33 cellular contexts compared by ENCODE assay signal in genomic region chr5:178267245-178267644, GRCh38.
"Had no signal": no experiment of that assay in that cellular context is flagged by ENCODE, and none has a peak within 500 bp of the region (broad histone marks: within the 10 kb centered on the region; RNA-seq: fewer than 3 reads in every experiment).

No MANE protein-coding gene starts in this region.

- H3K4me3 ChIP-seq: ascending aorta, breast epithelium, cardiac muscle cell, coronary artery, dorsolateral prefrontal cortex, gastrocnemius medialis had no signal

- ATAC-seq: activated CD4-positive, CD25-positive, alpha-beta regulatory T cell treated with anti-CD3 and anti-CD28 coated beads, Interleukin-2, amount 50 U/mL, for 24 hours; activated CD8-positive, alpha-beta T cell treated with anti-CD3 and anti-CD28 coated beads for 36 hours; activated naive CD4-positive, alpha-beta T cell treated with anti-CD3 and anti-CD28 coated beads, Interleukin-2, amount 50 U/mL, for 72 hours; activated T-cell treated with anti-CD3 and anti-CD28 coated beads, Interleukin-2, amount 50 U/mL, for 72 hours; esophagus mucosa; T-cell had no signal

- H3K27me3 Mint-ChIP-seq: activated B cell treated with CpG ODN at 0.5 μM for 24 hours; activated CD8-positive, alpha-beta T cell treated with anti-CD3 and anti-CD28 coated beads for 36 hours; central memory CD8-positive, alpha-beta T cell had no signal

- H3K9me3 ChIP-seq: ascending aorta, breast epithelium, gastrocnemius medialis had no signal

- DNase-seq: activated B cell treated with CpG ODN at 0.5 μM for 24 hours; activated CD4-positive, alpha-beta T cell treated with anti-CD3 and anti-CD28 coated beads for 48 hours; activated CD4-positive, alpha-beta T cell treated with anti-CD3 and anti-CD28 coated beads, Interleukin-2, amount 50 U/mL, for 1 hour; activated CD4-positive, alpha-beta T cell treated with anti-CD3 and anti-CD28 coated beads, Interleukin-2, amount 50 U/mL, for 48 hours; activated CD8-positive, alpha-beta memory T cell treated with anti-CD3 and anti-CD28 coated beads for 24 hours; activated CD8-positive, alpha-beta T cell treated with anti-CD3 and anti-CD28 coated beads for 36 hours; activated gamma-delta T cell; activated naive CD4-positive, alpha-beta T cell; activated naive CD4-positive, alpha-beta T cell treated with anti-CD3 and anti-CD28 coated beads, Interleukin-2, amount 10 ng/mL, durations not matched to agents 7 days and 5 days; activated naive CD8-positive, alpha-beta T cell treated with anti-CD3 and anti-CD28 coated beads, Interleukin-2, amount 10 ng/mL, durations not matched to agents 7 days and 5 days; activated T-cell treated with anti-CD3 and anti-CD28 coated beads, Interleukin-2, amount 50 U/mL, for 1 hour; activated T-cell treated with anti-CD3 and anti-CD28 coated beads, Interleukin-2, amount 50 U/mL, for 72 hours; dorsolateral prefrontal cortex; effector memory CD4-positive, alpha-beta T cell; endodermal cell; foreskin fibroblast; gastrocnemius medialis; SW 1271; T-cell; T1000; WERI-Rb-1 had no signal

- H3K27ac ChIP-seq: ascending aorta, breast epithelium, cardiac muscle cell, coronary artery, dorsolateral prefrontal cortex, gastrocnemius medialis, WERI-Rb-1 had no signal

- H3K36me3 Mint-ChIP-seq: activated naive CD4-positive, alpha-beta T cell treated with anti-CD3 and anti-CD28 coated beads, Interleukin-2, amount 10 ng/mL, durations not matched to agents 7 days and 5 days; activated naive CD4-positive, alpha-beta T cell treated with anti-CD3 and anti-CD28 coated beads, Interleukin-2, amount 50 U/mL, for 72 hours; activated naive CD8-positive, alpha-beta T cell treated with anti-CD3 and anti-CD28 coated beads, Interleukin-2, amount 10 ng/mL, durations not matched to agents 7 days and 5 days; brain; T-cell had no signal

- H3K27me3 ChIP-seq: ascending aorta, cardiac muscle cell, dorsolateral prefrontal cortex, gastrocnemius medialis had no signal

- H3K4me1 Mint-ChIP-seq: activated B cell treated with CpG ODN at 0.5 μM for 24 hours; activated naive CD4-positive, alpha-beta T cell treated with anti-CD3 and anti-CD28 coated beads, Interleukin-2, amount 10 ng/mL, durations not matched to agents 7 days and 5 days; brain; central memory CD8-positive, alpha-beta T cell; T-cell had no signal

- H3K4me3 Mint-ChIP-seq: activated B cell treated with CpG ODN at 0.5 μM for 24 hours; activated CD8-positive, alpha-beta T cell treated with anti-CD3 and anti-CD28 coated beads for 36 hours; activated naive CD4-positive, alpha-beta T cell treated with anti-CD3 and anti-CD28 coated beads, Interleukin-2, amount 10 ng/mL, durations not matched to agents 7 days and 5 days; activated naive CD8-positive, alpha-beta T cell treated with anti-CD3 and anti-CD28 coated beads, Interleukin-2, amount 10 ng/mL, durations not matched to agents 7 days and 5 days; activated T-cell treated with anti-CD3 and anti-CD28 coated beads, Interleukin-2, amount 50 U/mL, for 72 hours; brain; central memory CD8-positive, alpha-beta T cell; dendritic cell treated with granulocyte-macrophage colony-stimulating factor and Interleukin-4, amounts not matched to agents 40 ng/mL and 50 ng/mL, for 4 days; endodermal cell; T-cell; T-helper 1 cell treated with Interleukin-12 subunit alpha and Interleukin-12 subunit beta and Interleukin-4 antibody, amounts not matched to agents 30 μg/mL and 1 μg/mL, for 36 hours; T-helper 2 cell treated with Interferon-gamma antibody and Interleukin-4, amounts not matched to agents 5 μg/mL and 100 μg/mL, for 36 hours had no signal

- H3K27ac Mint-ChIP-seq: activated B cell treated with CpG ODN at 0.5 μM for 24 hours; activated CD8-positive, alpha-beta T cell treated with anti-CD3 and anti-CD28 coated beads for 36 hours; activated naive CD4-positive, alpha-beta T cell treated with anti-CD3 and anti-CD28 coated beads, Interleukin-2, amount 10 ng/mL, durations not matched to agents 7 days and 5 days; activated naive CD8-positive, alpha-beta T cell treated with anti-CD3 and anti-CD28 coated beads, Interleukin-2, amount 10 ng/mL, durations not matched to agents 7 days and 5 days; activated T-cell treated with anti-CD3 and anti-CD28 coated beads, Interleukin-2, amount 50 U/mL, for 72 hours; brain; dendritic cell treated with granulocyte-macrophage colony-stimulating factor and Interleukin-4, amounts not matched to agents 40 ng/mL and 50 ng/mL, for 4 days; endodermal cell; T-cell; T-helper 1 cell treated with Interleukin-12 subunit alpha and Interleukin-12 subunit beta and Interleukin-4 antibody, amounts not matched to agents 30 μg/mL and 1 μg/mL, for 36 hours; T-helper 2 cell treated with Interferon-gamma antibody and Interleukin-4, amounts not matched to agents 5 μg/mL and 100 μg/mL, for 36 hours had no signal

- H3K9me3 Mint-ChIP-seq: activated naive CD4-positive, alpha-beta T cell treated with anti-CD3 and anti-CD28 coated beads, Interleukin-2, amount 10 ng/mL, durations not matched to agents 7 days and 5 days; central memory CD8-positive, alpha-beta T cell; dendritic cell treated with granulocyte-macrophage colony-stimulating factor and Interleukin-4, amounts not matched to agents 40 ng/mL and 50 ng/mL, for 4 days; T-helper 1 cell treated with Interleukin-12 subunit alpha and Interleukin-12 subunit beta and Interleukin-4 antibody, amounts not matched to agents 30 μg/mL and 1 μg/mL, for 36 hours; T-helper 2 cell treated with Interferon-gamma antibody and Interleukin-4, amounts not matched to agents 5 μg/mL and 100 μg/mL, for 36 hours had no signal

- H3K4me1 ChIP-seq: ascending aorta, breast epithelium had no signal

- H3K36me3 ChIP-seq: ascending aorta, breast epithelium, cardiac muscle cell, gastrocnemius medialis, WERI-Rb-1 had no signal
